ENCODE assay signal across 15 cellular contexts in the genomic region with DNA sequence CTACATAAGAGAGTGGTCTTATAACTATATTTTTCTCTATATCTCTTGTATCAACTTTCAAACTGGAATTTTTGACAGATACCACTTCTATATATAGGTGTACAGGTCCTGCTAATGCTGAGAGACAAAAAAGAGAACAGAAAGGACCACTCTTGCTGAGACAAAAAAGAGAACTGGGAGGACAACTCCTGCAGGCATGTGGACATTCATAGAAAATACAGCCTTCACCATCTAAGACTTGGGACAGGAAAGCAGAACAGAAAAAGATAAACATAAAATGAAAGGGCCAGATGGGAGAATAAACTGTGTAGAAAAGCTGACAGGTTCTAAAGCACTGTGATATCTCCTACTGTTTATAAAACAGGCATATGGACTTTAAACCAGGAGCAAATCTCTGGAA.
DNase-seq lines count a peak whose midpoint lies in the region; ATAC-seq and TF ChIP-seq lines count a peak whose summit lies in the region.
"Had no signal": no experiment of that assay in that cellular context is flagged by ENCODE, and none has a peak within 500 bp of the region (broad histone marks: within the 10 kb centered on the region; RNA-seq: fewer than 3 reads in every experiment).

No MANE protein-coding gene starts in this region.

- ATAC-seq in GM18867 (IDR thresholded peaks at IDR 0.05; ENCODE audit: unreplicated experiment) (peak; percentile 85), GM21576 (IDR thresholded peaks at IDR 0.05; ENCODE audit: unreplicated experiment) (peak; percentile 93), HG03103 (IDR thresholded peaks at IDR 0.05; ENCODE audit: low read depth, unreplicated experiment) (peak; percentile 96), left ventricle myocardium superior (no peak), right cardiac atrium (no peak)
- ATAC-seq in stimulated activated naive CD8-positive, alpha-beta T cell treated with anti-CD3 and anti-CD28 coated beads, Interleukin-15, amount 100 ng/mL, for 72 hours, result no peak
- ATAC-seq: lower lobe of right lung had no signal

- no peak overlapping the region for H3K4me2 ChIP-seq in OCI-LY1 (ENCODE audit: low read length)
- H3K4me2 ChIP-seq: BLaER1 treated with 17β-estradiol and CSF1 and Interleukin-3, amounts not matched to agents 10 nM and 100 nM had no signal

- no peak for TF ChIP-seq CTCF in OCI-LY1 (IDR thresholded peaks at IDR 0.05; ENCODE audit: low read length)

- H3K4me3 ChIP-seq in OCI-LY1 (ENCODE audit: low read depth, low read length, poor library complexity, severe bottlenecking) (no peak overlapping the region), right cardiac atrium (ENCODE audit: low read length) (no peak overlapping the region)
- H3K4me3 ChIP-seq: BLaER1 treated with 17β-estradiol and CSF1 and Interleukin-3, amounts not matched to agents 10 nM and 100 nM; lower lobe of right lung; prostate gland had no signal

- H3K9me2 ChIP-seq in OCI-LY1 (ENCODE audit: low read depth, low read length), result no peaks in the 10 kb centered on the region

- no peaks in the 10 kb centered on the region for H3F3A ChIP-seq in OCI-LY1 (ENCODE audit: insufficient read depth, low read length)

- H3K9me3 ChIP-seq in OCI-LY1 (ENCODE audit: low read length), result no peaks in the 10 kb centered on the region
- no peaks in the 10 kb centered on the region for H3K9me3 ChIP-seq in right cardiac atrium (ENCODE audit: control insufficient read depth, low read length)
- H3K9me3 ChIP-seq: BLaER1 treated with 17β-estradiol and CSF1 and Interleukin-3, amounts not matched to agents 10 nM and 100 nM; lower lobe of right lung; prostate gland had no signal

- H3K4me1 Mint-ChIP-seq in stimulated activated naive CD8-positive, alpha-beta T cell treated with anti-CD3 and anti-CD28 coated beads, Interleukin-15, amount 100 ng/mL, for 72 hours, result no peaks in the 10 kb centered on the region

- no peak overlapping the region for H3K4me3 Mint-ChIP-seq in stimulated activated naive CD8-positive, alpha-beta T cell treated with anti-CD3 and anti-CD28 coated beads, Interleukin-15, amount 100 ng/mL, for 72 hours
- H3K4me3 Mint-ChIP-seq: H9; T-helper 1 cell treated with Interleukin-12 subunit alpha and Interleukin-12 subunit beta and Interleukin-4 antibody, amounts not matched to agents 30 μg/mL and 1 μg/mL, for 36 hours had no signal

- peak overlapping the region; percentile 52 for H3K27ac ChIP-seq in OCI-LY1 (ENCODE audit: low read depth, low read length, poor library complexity, severe bottlenecking)
- no peak overlapping the region for H3K27ac ChIP-seq in right cardiac atrium (ENCODE audit: low read length)
- H3K27ac ChIP-seq: BLaER1 treated with 17β-estradiol and CSF1 and Interleukin-3, amounts not matched to agents 10 nM and 100 nM; lower lobe of right lung; prostate gland had no signal

- H3K9ac ChIP-seq in OCI-LY1 (ENCODE audit: low read length), result no peak overlapping the region
- H3K9ac ChIP-seq: BLaER1 treated with 17β-estradiol and CSF1 and Interleukin-3, amounts not matched to agents 10 nM and 100 nM had no signal

- intact Hi-C loops in left ventricle myocardium superior (cut with micrococcal nuclease) (no loop called here), right cardiac atrium (cut with DNase I) (no loop called here)

- no peak overlapping the region for H3K27ac Mint-ChIP-seq in stimulated activated naive CD8-positive, alpha-beta T cell treated with anti-CD3 and anti-CD28 coated beads, Interleukin-15, amount 100 ng/mL, for 72 hours
- H3K27ac Mint-ChIP-seq: H9; T-helper 1 cell treated with Interleukin-12 subunit alpha and Interleukin-12 subunit beta and Interleukin-4 antibody, amounts not matched to agents 30 μg/mL and 1 μg/mL, for 36 hours had no signal

- H3K79me2 ChIP-seq in OCI-LY1 (ENCODE audit: insufficient read depth, low read length), result no peaks in the 10 kb centered on the region

- no peak overlapping the region for H2AFZ ChIP-seq in OCI-LY1 (ENCODE audit: low read length)

- no peaks in the 10 kb centered on the region for H3K36me3 ChIP-seq in OCI-LY1 (ENCODE audit: insufficient read depth, low read length)
- H3K36me3 ChIP-seq: BLaER1 treated with 17β-estradiol and CSF1 and Interleukin-3, amounts not matched to agents 10 nM and 100 nM; lower lobe of right lung; prostate gland had no signal

- no peaks in the 10 kb centered on the region for H3K27me3 Mint-ChIP-seq in stimulated activated naive CD8-positive, alpha-beta T cell treated with anti-CD3 and anti-CD28 coated beads, Interleukin-15, amount 100 ng/mL, for 72 hours

- no peaks in the 10 kb centered on the region for H3K9me3 Mint-ChIP-seq in stimulated activated naive CD8-positive, alpha-beta T cell treated with anti-CD3 and anti-CD28 coated beads, Interleukin-15, amount 100 ng/mL, for 72 hours
- H3K9me3 Mint-ChIP-seq: H9; T-helper 1 cell treated with Interleukin-12 subunit alpha and Interleukin-12 subunit beta and Interleukin-4 antibody, amounts not matched to agents 30 μg/mL and 1 μg/mL, for 36 hours had no signal

- H4K20me1 ChIP-seq in OCI-LY1 (ENCODE audit: insufficient read depth, low read length), result no peaks in the 10 kb centered on the region
- H4K20me1 ChIP-seq: BLaER1 treated with 17β-estradiol and CSF1 and Interleukin-3, amounts not matched to agents 10 nM and 100 nM had no signal

- H3K4me1 ChIP-seq in OCI-LY1 (ENCODE audit: insufficient read depth, low read length, severe bottlenecking), result peaks cover 25% of the 10 kb centered on the region
- no peaks in the 10 kb centered on the region for H3K4me1 ChIP-seq in right cardiac atrium (ENCODE audit: control insufficient read depth, insufficient read depth, low read length)
- H3K4me1 ChIP-seq: lower lobe of right lung, prostate gland had no signal

- DNase-seq in NCI-H345 (lab: John Stamatoyannopoulos, UW) (no peak), left ventricle myocardium superior (no peak), right cardiac atrium (no peak)
- DNase-seq in stimulated activated naive CD8-positive, alpha-beta T cell treated with anti-CD3 and anti-CD28 coated beads, Interleukin-15, amount 100 ng/mL, for 72 hours, result no peak
- DNase-seq: H9; lower lobe of right lung; NCI-H510A; stimulated activated CD4-positive, alpha-beta T cell treated with anti-CD3 and anti-CD28 coated beads, Interleukin-4, amount 100 ng/mL, for 4 hours had no signal

- H3K27me3 ChIP-seq in OCI-LY1 (ENCODE audit: insufficient read depth, low read length) (no peaks in the 10 kb centered on the region), right cardiac atrium (ENCODE audit: control insufficient read depth, insufficient read depth) (no peaks in the 10 kb centered on the region)
- H3K27me3 ChIP-seq: BLaER1 treated with 17β-estradiol and CSF1 and Interleukin-3, amounts not matched to agents 10 nM and 100 nM had no signal

Comparison
In these comparisons a context has a peak if more than half of its experiments do, and no peak if none do; other contexts are left out.
1. ATAC-seq: peak in GM18867 (single experiment), GM21576 (single experiment) and HG03103 (single experiment); none in left ventricle myocardium superior (single experiment), stimulated activated naive CD8-positive, alpha-beta T cell treated with anti-CD3 and anti-CD28 coated beads, Interleukin-15, amount 100 ng/mL, for 72 hours (single experiment) and right cardiac atrium (0 of 2).